10 cellular contexts compared by ENCODE assay signal in genomic region chr5:146048994-146049703, GRCh38. TPM values are rescaled to one million over a fixed set of nuclear protein-coding genes. Genes with fewer than 3 reads are reported as not detected.
DNase-seq lines count a peak whose midpoint lies in the region; ATAC-seq, FAIRE-seq and TF ChIP-seq lines count a peak whose summit lies in the region.
"Had no signal": no experiment of that assay in that cellular context is flagged by ENCODE, and none has a peak within 500 bp of the region (broad histone marks: within the 10 kb centered on the region; RNA-seq: fewer than 3 reads in every experiment).

No MANE protein-coding gene starts in this region.

- H3K9me3 Mint-ChIP-seq in mesothelial cell of epicardium: peaks cover 6% of the 10 kb centered on the region
- H3K9me3 Mint-ChIP-seq: activated naive CD8-positive, alpha-beta T cell treated with anti-CD3 and anti-CD28 coated beads, Interleukin-2, amount 10 ng/mL, durations not matched to agents 7 days and 5 days had no signal

- no peak overlapping the region for H3K27ac Mint-ChIP-seq in mesothelial cell of epicardium
- H3K27ac Mint-ChIP-seq: activated naive CD8-positive, alpha-beta T cell treated with anti-CD3 and anti-CD28 coated beads, Interleukin-2, amount 10 ng/mL, durations not matched to agents 7 days and 5 days had no signal

- no peak overlapping the region for H3K4me2 ChIP-seq in Karpas-422 (ENCODE audit: low read depth, low read length, poor library complexity, severe bottlenecking)
- no peak overlapping the region for H3K4me2 ChIP-seq in PC-9
- no peak overlapping the region for H3K4me2 ChIP-seq in H1 (ENCODE audit: insufficient read depth in 1 of 2, low read depth in 2 of 2, low read length in 2 of 2)

- no peak overlapping the region for H2BK120ac ChIP-seq in H1 (replicated peaks; ENCODE audit: low read depth, low read length)

- H3K4me3 ChIP-seq in Karpas-422 (ENCODE audit: low read length) (no peak overlapping the region), PC-9 (no peak overlapping the region), H1 (ENCODE audit: extremely low read depth in 1 of 4, insufficient read depth in 2 of 4, low read depth in 3 of 4, low read length in 4 of 4) (no peak overlapping the region)
- no peak overlapping the region for H3K4me3 ChIP-seq in effector memory CD4-positive, alpha-beta T cell (ENCODE audit: insufficient read depth, low read depth, low read length, poor library complexity, severe bottlenecking)
- H3K4me3 ChIP-seq: BLaER1 treated with 17β-estradiol and CSF1 and Interleukin-3, amounts not matched to agents 10 nM and 100 nM had no signal

- POLR2A ChIA-PET in PC-9 (lab: Charles Lee; ENCODE audit: unreplicated experiment): interaction anchor here (0.7 kb wide), 1 partner anchor 193 kb away, joined by 10 read pairs; no protein-coding TSS in a partner anchor
- POLR2A ChIA-PET in H1 (lab: Charles Lee; ENCODE audit: partially characterized antibody): no interaction called here

- no peak overlapping the region for H3K18ac ChIP-seq in H1 (ENCODE audit: extremely low read depth, low read length)

- H3K23ac ChIP-seq in H1 (ENCODE audit: insufficient read length): no peak overlapping the region

- H3K4me1 Mint-ChIP-seq in mesothelial cell of epicardium: peaks cover 2% of the 10 kb centered on the region

- TF ChIP-seq EP300 in H1 (IDR thresholded peaks at IDR 0.05; ENCODE audit: borderline replicate concordance in 1 of 2, low read depth in 2 of 2, low read length in 2 of 2): no peak

- peak; percentile 96 to 98 for TF ChIP-seq RAD21 in H1 (IDR thresholded peaks at IDR 0.05 in 1 of 2, conservative IDR thresholded peaks at IDR 0.05 in 1 of 2; ENCODE audit: low read depth in 2 of 2, low read length in 2 of 2)

- no peak overlapping the region for H3K4me3 Mint-ChIP-seq in mesothelial cell of epicardium
- H3K4me3 Mint-ChIP-seq: activated naive CD8-positive, alpha-beta T cell treated with anti-CD3 and anti-CD28 coated beads, Interleukin-2, amount 10 ng/mL, durations not matched to agents 7 days and 5 days had no signal

- no TSS peak for BruUV-seq in PC-9 (replicated peaks; lab: Mats Ljungman, UMichigan)

- H3K56ac ChIP-seq in H1 (replicated peaks; ENCODE audit: insufficient read length, low read depth, low read length): no peak overlapping the region

- H3K27me3 ChIP-seq in Karpas-422 (ENCODE audit: low read length) (no peaks in the 10 kb centered on the region), PC-9 (ENCODE audit: insufficient read depth, low read depth) (no peaks in the 10 kb centered on the region), H1 (replicated peaks in 1 of 4; ENCODE audit: control insufficient read depth in 3 of 4, extremely low read depth in 1 of 4, insufficient read depth in 3 of 4, low read length in 3 of 4) (no peaks in the 10 kb centered on the region)
- H3K27me3 ChIP-seq in effector memory CD4-positive, alpha-beta T cell (replicated peaks; ENCODE audit: control insufficient read depth, insufficient read depth, low read length, poor library complexity, severe bottlenecking): no peaks in the 10 kb centered on the region
- H3K27me3 ChIP-seq: BLaER1 treated with 17β-estradiol and CSF1 and Interleukin-3, amounts not matched to agents 10 nM and 100 nM had no signal

- H2BK20ac ChIP-seq in H1 (ENCODE audit: low read length): no peak overlapping the region

- H3K27ac ChIP-seq in Karpas-422 (ENCODE audit: low read length) (no peak overlapping the region), PC-9 (no peak overlapping the region), H1 (ENCODE audit: low read depth, low read length) (no peak overlapping the region)
- H3K27ac ChIP-seq in effector memory CD4-positive, alpha-beta T cell (ENCODE audit: insufficient read depth, low read length, poor library complexity, severe bottlenecking): no peak overlapping the region

- H3K4ac ChIP-seq in H1 (replicated peaks; ENCODE audit: insufficient read length, low read depth, low read length): no peak overlapping the region

- H3K79me1 ChIP-seq in H1 (ENCODE audit: low read depth, low read length): no peaks in the 10 kb centered on the region

- H2BK15ac ChIP-seq in H1 (ENCODE audit: low read length): no peak overlapping the region

- no peaks in the 10 kb centered on the region for H3K23me2 ChIP-seq in H1 (ENCODE audit: low read depth, low read length)

- H3K9me3 ChIP-seq in Karpas-422 (ENCODE audit: low read length) (no peaks in the 10 kb centered on the region), PC-9 (ENCODE audit: insufficient read depth, low read depth) (0 out of 2 replicates have a peak, but pooled peaks cover 4% of the 10 kb centered on the region), H1 (ENCODE audit: insufficient read depth in 2 of 2, low read depth in 1 of 2, low read length in 1 of 2) (no peaks in the 10 kb centered on the region)
- no peaks in the 10 kb centered on the region for H3K9me3 ChIP-seq in effector memory CD4-positive, alpha-beta T cell (ENCODE audit: control insufficient read depth, low read length)
- H3K9me3 ChIP-seq: BLaER1 treated with 17β-estradiol and CSF1 and Interleukin-3, amounts not matched to agents 10 nM and 100 nM had no signal

- no peak overlapping the region for H2BK5ac ChIP-seq in H1 (ENCODE audit: low read depth, low read length)

- CTCF ChIA-PET in PC-9 (lab: Charles Lee): interaction anchor here (0.6 to 0.9 kb wide), 2 partner anchors 161 to 242 kb away, joined by 3 read pairs; no protein-coding TSS in a partner anchor
- CTCF ChIA-PET in H1 (lab: Charles Lee; ENCODE audit: partially characterized antibody): interaction anchor here (0.6 to 8.2 kb wide), 26 partner anchors 8 to 1716 kb away, joined by 3 to 77 read pairs (median 5); no protein-coding TSS in a partner anchor

- no peak for TF ChIP-seq POLR2A in H1 (IDR thresholded peaks at IDR 0.05; ENCODE audit: control extremely low read depth in 1 of 2, low read depth in 2 of 2, low read length in 2 of 2)

- peak; percentile 87 for FAIRE-seq in H1 (lab: Jason Lieb, UNC)

- H4K5ac ChIP-seq in H1 (ENCODE audit: insufficient read length, low read depth, low read length): no peak overlapping the region

- H3K36me3 ChIP-seq in Karpas-422 (ENCODE audit: insufficient read depth, low read length) (no peaks in the 10 kb centered on the region), PC-9 (ENCODE audit: low read depth) (no peaks in the 10 kb centered on the region), H1 (ENCODE audit: control insufficient read depth in 2 of 4, insufficient read depth in 4 of 4, low read length in 3 of 4) (no peaks in the 10 kb centered on the region)
- no peaks in the 10 kb centered on the region for H3K36me3 ChIP-seq in effector memory CD4-positive, alpha-beta T cell (ENCODE audit: control insufficient read depth, insufficient read depth, low read length)
- H3K36me3 ChIP-seq: BLaER1 treated with 17β-estradiol and CSF1 and Interleukin-3, amounts not matched to agents 10 nM and 100 nM had no signal

- no peaks in the 10 kb centered on the region for H3K4me1 ChIP-seq in Karpas-422 (ENCODE audit: low read length)
- no peaks in the 10 kb centered on the region for H3K4me1 ChIP-seq in PC-9 (replicated peaks; ENCODE audit: insufficient read depth)
- no peaks in the 10 kb centered on the region; a peak in 1 of 7 replicates for H3K4me1 ChIP-seq in H1 (replicated peaks in 1 of 4; ENCODE audit: control insufficient read depth in 3 of 4, insufficient read depth in 4 of 4, low read length in 3 of 4)
- H3K4me1 ChIP-seq in effector memory CD4-positive, alpha-beta T cell (ENCODE audit: control insufficient read depth, insufficient read depth, low read length, poor library complexity, severe bottlenecking): no peaks in the 10 kb centered on the region

- WGBS in H1 (ENCODE audit: extremely low coverage in 1 of 2, insufficient coverage in 1 of 2, insufficient read length in 1 of 2, insufficient replicate concordance in 2 of 2, low coverage in 1 of 2, low lambda C conversion rate in 2 of 2, missing lambda C conversion rate in 1 of 2), 2 experiments: 80% methylated on average over 15 of the region's 15 CpGs; no CpG with 5 or more reads in 1 of the 2 experiments

- no peak overlapping the region for H2AK5ac ChIP-seq in H1 (ENCODE audit: low read depth, low read length)

- TF ChIP-seq CTCF in PC-9 (conservative IDR thresholded peaks at IDR 0.05) (peak; percentile 92), H1 (IDR thresholded peaks at IDR 0.05; ENCODE audit: control extremely low read depth in 1 of 3, insufficient read depth in 1 of 3, low read depth in 1 of 3, low read length in 3 of 3) (peak; percentile 66 to 88 (median 87)), mesothelial cell of epicardium (IDR thresholded peaks at IDR 0.05; ENCODE audit: unreplicated experiment) (peak; percentile 74)

- H3K9me2 ChIP-seq in Karpas-422 (replicated peaks; ENCODE audit: insufficient read depth, low read length) (no peaks in the 10 kb centered on the region), PC-9 (ENCODE audit: insufficient read depth) (no peaks in the 10 kb centered on the region)

- H3K9ac ChIP-seq in Karpas-422 (ENCODE audit: low read length) (no peak overlapping the region), H1 (replicated peaks in 1 of 4; ENCODE audit: extremely low read depth in 1 of 4, low read depth in 3 of 4, low read length in 3 of 4) (no peak overlapping the region)

- intact Hi-C loops in PC-9 (cut with micrococcal nuclease; ENCODE audit: unreplicated experiment): loop anchor here (1.0 to 5.0 kb wide), 6 partner anchors 112 to 1846 kb away; no protein-coding TSS in a partner anchor

- H4K91ac ChIP-seq in H1 (replicated peaks; ENCODE audit: insufficient read length, low read length): no peak overlapping the region

- DNase-seq in NCI-H510A treated with DMSO at 0.1 percent for 48 hours (lab: John Stamatoyannopoulos, UW): peak; percentile 42
- no peak for DNase-seq in NCI-H510A (lab: John Stamatoyannopoulos, UW)
- DNase-seq in Karpas-422: peak; percentile 70
- peak; percentile 67 to 68 for DNase-seq in PC-9
- peak in 1 of 2 experiments; percentile 76 for DNase-seq in H1 (ENCODE audit: low read depth in 1 of 2, low spot score in 2 of 2)
- peak in 1 of 2 experiments; percentile 64 for DNase-seq in mesothelial cell of epicardium (ENCODE audit: low spot score in 2 of 2, unreplicated experiment in 2 of 2)
- no peak for DNase-seq in effector memory CD4-positive, alpha-beta T cell
- DNase-seq: activated naive CD8-positive, alpha-beta T cell treated with anti-CD3 and anti-CD28 coated beads, Interleukin-2, amount 10 ng/mL, durations not matched to agents 7 days and 5 days had no signal

- H3K79me2 ChIP-seq in Karpas-422 (ENCODE audit: low read length) (no peaks in the 10 kb centered on the region), PC-9 (ENCODE audit: low read depth) (no peaks in the 10 kb centered on the region), H1 (ENCODE audit: control insufficient read depth in 1 of 2, insufficient read depth in 2 of 2, low read length in 2 of 2) (no peaks in the 10 kb centered on the region)

- no peak overlapping the region for H4K8ac ChIP-seq in H1 (ENCODE audit: extremely low read depth, insufficient read depth, low read length)

- H3F3A ChIP-seq in PC-9 (ENCODE audit: insufficient read depth, low read depth): no peaks in the 10 kb centered on the region

- H3K27me3 Mint-ChIP-seq in mesothelial cell of epicardium (ENCODE audit: low read depth): peaks cover 2% of the 10 kb centered on the region

- H4K20me1 ChIP-seq in Karpas-422 (ENCODE audit: insufficient read depth, low read depth, low read length) (no peaks in the 10 kb centered on the region), PC-9 (ENCODE audit: insufficient read depth) (no peaks in the 10 kb centered on the region), H1 (replicated peaks in 1 of 2; ENCODE audit: control insufficient read depth in 1 of 2, insufficient read depth in 2 of 2, low read length in 2 of 2) (no peaks in the 10 kb centered on the region)
- H4K20me1 ChIP-seq: BLaER1 treated with 17β-estradiol and CSF1 and Interleukin-3, amounts not matched to agents 10 nM and 100 nM had no signal

- no peak overlapping the region for H2BK12ac ChIP-seq in H1 (ENCODE audit: low read depth, low read length)

- H3K36me3 Mint-ChIP-seq in mesothelial cell of epicardium: no peaks in the 10 kb centered on the region
- H3K36me3 Mint-ChIP-seq: activated naive CD8-positive, alpha-beta T cell treated with anti-CD3 and anti-CD28 coated beads, Interleukin-2, amount 10 ng/mL, durations not matched to agents 7 days and 5 days had no signal

- H2AFZ ChIP-seq in Karpas-422 (ENCODE audit: low read length): no peak overlapping the region
- no peak overlapping the region for H2AFZ ChIP-seq in PC-9
- peak overlapping the region; percentile 91; the same call in 1 of the 2 replicates for H2AFZ ChIP-seq in H1 (ENCODE audit: low read length)

- no peak overlapping the region for H3K14ac ChIP-seq in H1 (ENCODE audit: insufficient read length)

- ATAC-seq in HG03045 (IDR thresholded peaks at IDR 0.05; ENCODE audit: unreplicated experiment): no peak

RNA-seq across cellular contexts. Expression of gene PLAC8L1, which starts 56.2 kb away (rescaled TPM):
- 2.0 TPM in 1 of 2 replicates, not detected in the other for total RNA-seq in Karpas-422 (2014; rRNA removed; shearing (Covaris generic); ENCODE audit: low replicate concordance)
- not detected in 2 replicates for total RNA-seq in PC-9 (2021)
- 0.92 TPM in 1 of 2 replicates, not detected in the other for total RNA-seq in H1 (2021; fragmentation: NEBNext Ultra II Directional; extraction: Animal tissue kit (Norgen Biotek cat#: 25700))
- polyA plus RNA-seq in H1 (2011; rRNA removed): 0.42 and 0.99 TPM in 2 replicates
- 0.74 TPM for polyA plus RNA-seq in H1 (2011; cell fraction: cytosol; rRNA removed)
- polyA plus RNA-seq in H1 (2011; cell fraction: nucleus; rRNA removed): 1.8 TPM
- polyA plus RNA-seq in H1 (2012, experiment 1 of 2): 0.65 to 1.5 TPM (median 1.1 TPM) in 4 replicates
- polyA plus RNA-seq in H1 (2012, experiment 2 of 2): not detected
- polyA plus RNA-seq in H1 (2013, experiment 1 of 2): 0.36 TPM
- polyA plus RNA-seq in H1 (2013, experiment 2 of 2): 0.29 TPM
- polyA minus RNA-seq in H1 (2011; rRNA and poly(A)+ RNA removed): 0.35 TPM in 1 of 2 replicates, not detected in the other
- not detected for polyA minus RNA-seq in H1 (2011; cell fraction: cytosol; rRNA and poly(A)+ RNA removed)
- not detected for polyA minus RNA-seq in H1 (2011; cell fraction: nucleus; rRNA and poly(A)+ RNA removed)
- total RNA-seq in mesothelial cell of epicardium: 2.3 to 4.2 TPM (median 2.6 TPM) in 3 replicates

Comparison
In these comparisons a context has a peak if more than half of its experiments do, and no peak if none do; other contexts are left out.
1. DNase-seq: peak in NCI-H510A treated with DMSO at 0.1 percent for 48 hours (single experiment), Karpas-422 (single experiment) and PC-9 (2 of 2); none in NCI-H510A (single experiment) and effector memory CD4-positive, alpha-beta T cell (0 of 3).
2. Peak in every context shown above with its lines, with median percentiles within 50 percentile points of each other: CTCF ChIP-seq.